Comparison of ENCODE assay signal across 18 cellular contexts in the genomic region with DNA sequence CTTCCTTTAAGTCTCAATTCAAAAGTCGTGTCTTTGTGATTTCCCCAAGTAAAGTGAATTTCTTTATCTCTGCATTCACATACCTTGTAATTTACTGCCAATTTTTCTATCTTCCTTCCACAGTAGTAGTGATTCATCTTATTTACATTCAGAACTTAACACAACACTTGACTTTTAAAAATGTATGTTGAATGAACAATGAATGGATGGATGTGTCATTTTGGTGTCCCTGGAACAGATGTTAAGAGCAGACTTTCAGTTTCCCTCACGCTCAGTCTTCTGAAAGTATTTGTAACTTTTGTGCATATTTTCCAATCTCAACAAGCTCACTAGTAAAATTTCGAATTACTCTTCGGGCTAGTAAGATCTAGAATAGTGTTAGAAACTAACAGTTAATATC.
"Had no signal": no experiment of that assay in that cellular context is flagged by ENCODE, and none has a peak within 500 bp of the region (broad histone marks: within the 10 kb centered on the region; RNA-seq: fewer than 3 reads in every experiment).

No MANE protein-coding gene starts in this region.

- H3K4me1 ChIP-seq: body of pancreas had no signal

- H3K4me3 ChIP-seq: body of pancreas had no signal

- DNase-seq: activated CD4-positive, alpha-beta memory T cell treated with anti-CD3 and anti-CD28 coated beads, Interleukin-2, amount 10 ng/mL, durations not matched to agents 7 days and 5 days; activated CD4-positive, alpha-beta T cell treated with anti-CD3 and anti-CD28 coated beads for 1 hour; activated CD4-positive, alpha-beta T cell treated with anti-CD3 and anti-CD28 coated beads, Interleukin-2, amount 10 ng/mL, durations not matched to agents 7 days and 5 days; activated effector memory CD4-positive, alpha-beta T cell treated with Interleukin-2 at 50 U/mL for 16 hours; activated naive CD4-positive, alpha-beta T cell; activated T-cell treated with anti-CD3 and anti-CD28 coated beads for 4 hours; aorta; body of pancreas; Kasumi-1; NCI-H1048; NCI-H1417; NCI-H1694; NCI-H2029; NCI-H345; NCI-H510A; NCI-H82; NK-92 treated with Interleukin-12 subunit alpha and Interleukin-12 subunit beta, amount 100 ng/mL, for 24 hours; SHP77 treated with DMSO at 0.1 percent for 48 hours had no signal

- ATAC-seq: body of pancreas had no signal

- H3K27ac ChIP-seq: body of pancreas had no signal

- H3K27me3 ChIP-seq: body of pancreas had no signal

- H3K9me3 ChIP-seq: body of pancreas had no signal
